Comparison of ENCODE assay signal across 1 cellular context in the genomic region with DNA sequence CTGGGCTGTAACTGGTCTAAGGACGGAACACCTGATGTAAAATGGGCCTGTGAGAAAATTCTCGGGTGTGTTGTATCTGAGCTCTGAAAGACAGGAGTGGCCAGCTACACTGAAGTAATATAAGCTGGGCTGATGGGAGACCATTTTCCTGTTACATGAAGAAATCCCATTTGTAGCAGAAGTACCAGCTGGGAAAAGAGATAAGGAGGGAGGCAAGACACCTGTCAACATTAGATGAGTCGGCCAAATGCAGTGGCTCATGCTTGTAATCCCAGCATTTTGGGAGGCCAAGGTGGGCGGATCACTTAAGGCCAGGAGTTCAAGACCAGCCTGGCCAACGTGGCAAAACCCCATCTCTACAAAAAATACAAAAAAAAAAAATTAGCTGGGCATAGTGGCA.
TF ChIP-seq lines count a peak whose summit lies in the region.
"Not testable (repeated sequence)": the region's sequence is repeated elsewhere in the genome, so short reads cannot be mapped to it uniquely, and the experiment has no call there.

No MANE protein-coding gene starts in this region.

TF ChIP-seq in K562, 482 proteins besides CTCF, POLR2A, EP300 and RAD21 (continued from another document):
- TF ChIP-seq NCOR1 (IDR thresholded peaks at IDR 0.05) = peak; percentile 82
- TF ChIP-seq TFAP4 (CRISPR knock-in tag; IDR thresholded peaks at IDR 0.05; ENCODE audit: borderline replicate concordance) = peak; percentile 61
- peak; percentile 96 for TF ChIP-seq ARID1B (IDR thresholded peaks at IDR 0.05)
- TF ChIP-seq GATA2 (CRISPR knock-in tag; IDR thresholded peaks at IDR 0.05) = peak; percentile 73
- not testable (repeated sequence) for TF ChIP-seq PBX2 (CRISPR knock-in tag; IDR thresholded peaks at IDR 0.05; ENCODE audit: low read depth); TOE1 (CRISPR knock-in tag; IDR thresholded peaks at IDR 0.05; ENCODE audit: borderline replicate concordance, low read depth); TEAD4 (CRISPR knock-in tag; IDR thresholded peaks at IDR 0.05; ENCODE audit: borderline replicate concordance)
- TF ChIP-seq PBX2 (tag; conservative IDR thresholded peaks at IDR 0.05; ENCODE audit: low read depth) = peak; percentile 62
- TF ChIP-seq LEF1 (IDR thresholded peaks at IDR 0.05) = peak; percentile 47; the same call in 1 of the 2 replicates
- TF ChIP-seq LCOR (CRISPR knock-in tag; IDR thresholded peaks at IDR 0.05) = 0 out of 2 replicates have a peak, but pooled peaks have one; percentile 47
- TF ChIP-seq CBFA2T2 (conservative IDR thresholded peaks at IDR 0.05) = peak; percentile 89
- TF ChIP-seq HDAC3 (IDR thresholded peaks at IDR 0.05; ENCODE audit: borderline replicate concordance, partially characterized antibody) = peak; percentile 43
- 0 out of 2 replicates have a peak, but pooled peaks have one; percentile 18 for TF ChIP-seq TOE1 (IDR thresholded peaks at IDR 0.05; ENCODE audit: borderline replicate concordance)
- peak; percentile 42; the same call in 1 of the 2 replicates for TF ChIP-seq CC2D1A (IDR thresholded peaks at IDR 0.05)
- peak; percentile 62 for TF ChIP-seq KLF16 (IDR thresholded peaks at IDR 0.05)
- peak; percentile 52; the same call in 1 of the 2 replicates for TF ChIP-seq MAFG (tag; conservative IDR thresholded peaks at IDR 0.05)
- peak; percentile 87 for TF ChIP-seq SMARCA4 (IDR thresholded peaks at IDR 0.05)
- peak; percentile 70 for TF ChIP-seq NFE2 (IDR thresholded peaks at IDR 0.05; ENCODE audit: low read depth)
- TF ChIP-seq TBP (optimal IDR thresholded peaks at IDR 0.05; ENCODE audit: low read depth, low read length) = peak; percentile 60
- TF ChIP-seq SMARCC2 (IDR thresholded peaks at IDR 0.05; ENCODE audit: low read depth) = 0 out of 2 replicates have a peak, but pooled peaks have one; percentile 26
- peak; percentile 95 for TF ChIP-seq ADNP (tag; IDR thresholded peaks at IDR 0.05)
- TF ChIP-seq, protein P1, sequence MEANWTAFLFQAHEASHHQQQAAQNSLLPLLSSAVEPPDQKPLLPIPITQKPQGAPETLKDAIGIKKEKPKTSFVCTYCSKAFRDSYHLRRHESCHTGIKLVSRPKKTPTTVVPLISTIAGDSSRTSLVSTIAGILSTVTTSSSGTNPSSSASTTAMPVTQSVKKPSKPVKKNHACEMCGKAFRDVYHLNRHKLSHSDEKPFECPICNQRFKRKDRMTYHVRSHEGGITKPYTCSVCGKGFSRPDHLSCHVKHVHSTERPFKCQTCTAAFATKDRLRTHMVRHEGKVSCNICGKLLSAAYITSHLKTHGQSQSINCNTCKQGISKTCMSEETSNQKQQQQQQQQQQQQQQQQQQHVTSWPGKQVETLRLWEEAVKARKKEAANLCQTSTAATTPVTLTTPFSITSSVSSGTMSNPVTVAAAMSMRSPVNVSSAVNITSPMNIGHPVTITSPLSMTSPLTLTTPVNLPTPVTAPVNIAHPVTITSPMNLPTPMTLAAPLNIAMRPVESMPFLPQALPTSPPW (CRISPR knock-in tag; IDR thresholded peaks at IDR 0.05) = peak; percentile 31; the same call in 1 of the 2 replicates
- TF ChIP-seq POLR3A (IDR thresholded peaks at IDR 0.05; ENCODE audit: borderline replicate concordance, extremely low read depth, insufficient read depth, insufficient read length) = peak; percentile 37
- TF ChIP-seq EHMT2 (IDR thresholded peaks at IDR 0.05) = peak; percentile 59
- TF ChIP-seq CREM (IDR thresholded peaks at IDR 0.05; ENCODE audit: low read depth) = peak; percentile 42; the same call in 1 of the 2 replicates
- TF ChIP-seq CHAMP1 (IDR thresholded peaks at IDR 0.05) = peak; percentile 57
- TF ChIP-seq GTF3C2 (IDR thresholded peaks at IDR 0.05; ENCODE audit: borderline replicate concordance, extremely low read depth, insufficient read length) = peak; percentile 24
- peak; percentile 74 for TF ChIP-seq TEAD4 (IDR thresholded peaks at IDR 0.05; ENCODE audit: low read length)
- TF ChIP-seq C11orf30 (IDR thresholded peaks at IDR 0.05; ENCODE audit: low read depth) = peak; percentile 60
- TF ChIP-seq DMBX1 (CRISPR knock-in tag; IDR thresholded peaks at IDR 0.05; ENCODE audit: borderline replicate concordance) = 0 out of 2 replicates have a peak, but pooled peaks have one; percentile 46
- 0 out of 2 replicates have a peak, but pooled peaks have one; percentile 33 for TF ChIP-seq SMAD4 (CRISPR knock-in tag; conservative IDR thresholded peaks at IDR 0.05)
- TF ChIP-seq MNT (conservative IDR thresholded peaks at IDR 0.05) = peak in 1 of 2 experiments; percentile 41; a peak in 2 of 4 replicates
- TF ChIP-seq NFIC (IDR thresholded peaks at IDR 0.05) = peak; percentile 71
- peak; percentile 92 for TF ChIP-seq DPF2 (IDR thresholded peaks at IDR 0.05)
- TF ChIP-seq ZNF316 (IDR thresholded peaks at IDR 0.05) = peak; percentile 54
- TF ChIP-seq TCF3 (CRISPR knock-in tag; IDR thresholded peaks at IDR 0.05) = peak; percentile 92
- TF ChIP-seq MTA2 (IDR thresholded peaks at IDR 0.05; ENCODE audit: low read depth) = peak; percentile 83
- peak in 1 of 3 experiments; percentile 13 for TF ChIP-seq YY1 (IDR thresholded peaks at IDR 0.05; ENCODE audit: borderline replicate concordance in 1 of 3, control insufficient read depth in 1 of 3, extremely low read depth in 1 of 3, insufficient read depth in 3 of 3, insufficient read length in 1 of 3, insufficient replicate concordance in 2 of 3, low read depth in 1 of 3, low read length in 2 of 3)
